Comparison of ENCODE assay signal across 21 cellular contexts in genomic region chr21:30234050-30234449, GRCh38. TPM values are rescaled to one million over a fixed set of nuclear protein-coding genes. Genes with fewer than 3 reads are reported as not detected.
A peak's percentile ranks its signal among the peaks of the same experiment; 100 is the strongest.
DNase-seq lines count a peak whose midpoint lies in the region; ATAC-seq and TF ChIP-seq lines count a peak whose summit lies in the region.
"Had no signal": no experiment of that assay in that cellular context is flagged by ENCODE, and none has a peak within 500 bp of the region (broad histone marks: within the 10 kb centered on the region; RNA-seq: fewer than 3 reads in every experiment).

No MANE protein-coding gene starts in this region.

- H3K27ac Mint-ChIP-seq in mesothelial cell of epicardium: peak overlapping the region; percentile 18
- H3K27ac Mint-ChIP-seq: CD4-positive, CD25-positive, alpha-beta regulatory T cell had no signal

- H3K36me3 ChIP-seq in transverse colon (no peaks in the 10 kb centered on the region), right atrium auricular region (no peaks in the 10 kb centered on the region)

- peak overlapping the region; percentile 95 for H3K27ac ChIP-seq in VCaP
- H3K27ac ChIP-seq in foreskin keratinocyte: peak overlapping the region; percentile 51
- H3K27ac ChIP-seq in transverse colon: peak overlapping the region; percentile 62 to 81 (median 72)
- no peak overlapping the region for H3K27ac ChIP-seq in right atrium auricular region

- TF ChIP-seq EP300 in transverse colon (IDR thresholded peaks at IDR 0.05; ENCODE audit: low read depth): no peak

- intact Hi-C loops in transverse colon (cut with DNase I; ENCODE audit: low total_unique reads): no loop called here

- TF ChIP-seq CTCF in VCaP (conservative IDR thresholded peaks at IDR 0.05): no peak
- no peak for TF ChIP-seq CTCF in foreskin keratinocyte (conservative IDR thresholded peaks at IDR 0.05)
- TF ChIP-seq CTCF in mesothelial cell of epicardium (IDR thresholded peaks at IDR 0.05; ENCODE audit: unreplicated experiment): no peak
- no peak for TF ChIP-seq CTCF in transverse colon (IDR thresholded peaks at IDR 0.05)
- no peak for TF ChIP-seq CTCF in right atrium auricular region (IDR thresholded peaks at IDR 0.05)

- DNase-seq in foreskin keratinocyte (no peak), mesothelial cell of epicardium (ENCODE audit: low spot score in 2 of 2, unreplicated experiment in 2 of 2) (no peak), transverse colon (peak; percentile 20), right atrium auricular region (ENCODE audit: low spot score) (no peak)
- no peak for DNase-seq in activated T-cell treated with anti-CD3 and anti-CD28 coated beads, Interleukin-2, amount 50 U/mL, for 4 hours
- DNase-seq: CD4-positive, CD25-positive, alpha-beta regulatory T cell; DMS79; H7; KG1; MV-4-11; NCI-H1105 treated with DMSO at 0.1 percent for 48 hours; NCI-H1694; NCI-H2081; NCI-H2171 treated with DMSO at 0.1 percent for 48 hours; NCI-H524 treated with DMSO at 0.1 percent for 48 hours; NCI-H82; SHP77 had no signal

- H3K27me3 ChIP-seq in foreskin keratinocyte (no peaks in the 10 kb centered on the region), transverse colon (no peaks in the 10 kb centered on the region), right atrium auricular region (no peaks in the 10 kb centered on the region)

- peaks cover 17% of the 10 kb centered on the region for H3K4me1 Mint-ChIP-seq in mesothelial cell of epicardium
- no peaks in the 10 kb centered on the region for H3K4me1 Mint-ChIP-seq in activated T-cell treated with anti-CD3 and anti-CD28 coated beads, Interleukin-2, amount 50 U/mL, for 4 hours (ENCODE audit: low read depth)
- H3K4me1 Mint-ChIP-seq: CD4-positive, CD25-positive, alpha-beta regulatory T cell had no signal

- no peak for ATAC-seq in foreskin keratinocyte
- no peak for ATAC-seq in HG03280 (IDR thresholded peaks at IDR 0.05; ENCODE audit: unreplicated experiment)
- no peak for ATAC-seq in activated T-cell treated with anti-CD3 and anti-CD28 coated beads, Interleukin-2, amount 50 U/mL, for 4 hours
- no peak for ATAC-seq in HG02970 (IDR thresholded peaks at IDR 0.05; ENCODE audit: low FRiP score, unreplicated experiment)

- no peak overlapping the region for H3K4me3 ChIP-seq in transverse colon
- H3K4me3 ChIP-seq in right atrium auricular region: no peak overlapping the region

- H3K4me1 ChIP-seq in foreskin keratinocyte (peaks cover 9% of the 10 kb centered on the region), transverse colon (peaks cover 0 to 22% (median 14%) of the 10 kb centered on the region in 4 donors), right atrium auricular region (peaks cover 0 to 7% of the 10 kb centered on the region in 2 donors)

- peaks cover 6% of the 10 kb centered on the region for H3K36me3 Mint-ChIP-seq in mesothelial cell of epicardium
- no peaks in the 10 kb centered on the region for H3K36me3 Mint-ChIP-seq in activated T-cell treated with anti-CD3 and anti-CD28 coated beads, Interleukin-2, amount 50 U/mL, for 4 hours (ENCODE audit: insufficient read depth)
- H3K36me3 Mint-ChIP-seq: CD4-positive, CD25-positive, alpha-beta regulatory T cell had no signal

- no peaks in the 10 kb centered on the region for H3K27me3 Mint-ChIP-seq in mesothelial cell of epicardium (ENCODE audit: low read depth)
- H3K27me3 Mint-ChIP-seq in activated T-cell treated with anti-CD3 and anti-CD28 coated beads, Interleukin-2, amount 50 U/mL, for 4 hours (ENCODE audit: low read depth): no peaks in the 10 kb centered on the region
- H3K27me3 Mint-ChIP-seq: CD4-positive, CD25-positive, alpha-beta regulatory T cell had no signal

- H3K9me3 Mint-ChIP-seq in mesothelial cell of epicardium: peaks cover 13% of the 10 kb centered on the region
- H3K9me3 Mint-ChIP-seq in activated T-cell treated with anti-CD3 and anti-CD28 coated beads, Interleukin-2, amount 50 U/mL, for 4 hours: no peaks in the 10 kb centered on the region

- no peak overlapping the region for H3K4me3 Mint-ChIP-seq in mesothelial cell of epicardium
- no peak overlapping the region for H3K4me3 Mint-ChIP-seq in activated T-cell treated with anti-CD3 and anti-CD28 coated beads, Interleukin-2, amount 50 U/mL, for 4 hours
- H3K4me3 Mint-ChIP-seq: CD4-positive, CD25-positive, alpha-beta regulatory T cell had no signal

- no peak for TF ChIP-seq POLR2A in transverse colon (IDR thresholded peaks at IDR 0.05)

- H3K9me3 ChIP-seq in transverse colon (no peaks in the 10 kb centered on the region), right atrium auricular region (no peaks in the 10 kb centered on the region)

- in situ Hi-C loops in transverse colon (cut with MboI; ENCODE audit: low pct_ligation_motif_present in 1 of 4, low pct_unique_long_range_greater_than_20kb in 1 of 4, low sequenced_read_pairs in 3 of 4): loop anchor here in 1 of 4 donors (25.0 kb wide), 1 partner anchor 103 kb away; the partner anchor contains the start of genes KRTAP23-1 and KRTAP27-1

- whole genome bisulfite sequencing in transverse colon (ENCODE audit: low coverage in 1 of 2), 2 donors: 21 to 44% methylated on average over 3 of the region's 3 CpGs

RNA-seq across cellular contexts. Expression of gene CLDN8, which starts 18.2 kb away (rescaled TPM):
- total RNA-seq in foreskin keratinocyte (not detected in 2 replicates), mesothelial cell of epicardium (1.2 to 1.4 TPM (median 1.2 TPM) in 3 replicates), transverse colon (100 to 1,000 TPM in 1 of 4 donors, 10 to 100 TPM in 3; 13.5 to 107 (median 33.2) TPM), right atrium auricular region (not detected)
- not detected in 2 replicates for polyA plus RNA-seq in foreskin keratinocyte
- not detected for total RNA-seq in activated T-cell treated with anti-CD3 and anti-CD28 coated beads, Interleukin-2, amount 50 U/mL, for 4 hours
- total RNA-seq: CD4-positive, CD25-positive, alpha-beta regulatory T cell; H7 had no signal
- polyA plus RNA-seq: BJ; CD4-positive, CD25-positive, alpha-beta regulatory T cell had no signal

RNA-seq across cellular contexts. Expression of gene KRTAP24-1, which starts 48.7 kb away (rescaled TPM):
- total RNA-seq in foreskin keratinocyte (not detected in 2 replicates), mesothelial cell of epicardium (not detected in 3 replicates), transverse colon (not detected), right atrium auricular region (not detected)
- not detected in 2 replicates for polyA plus RNA-seq in foreskin keratinocyte
- total RNA-seq in activated T-cell treated with anti-CD3 and anti-CD28 coated beads, Interleukin-2, amount 50 U/mL, for 4 hours: not detected
- total RNA-seq: CD4-positive, CD25-positive, alpha-beta regulatory T cell; H7 had no signal
- polyA plus RNA-seq: BJ; CD4-positive, CD25-positive, alpha-beta regulatory T cell had no signal

RNA-seq across cellular contexts. Expression of gene KRTAP25-1, which starts 55.3 kb away (rescaled TPM):
- not detected in 2 replicates for total RNA-seq in foreskin keratinocyte
- polyA plus RNA-seq in foreskin keratinocyte: not detected in 2 replicates
- not detected in 3 replicates for total RNA-seq in mesothelial cell of epicardium
- total RNA-seq in transverse colon: not detected
- total RNA-seq in right atrium auricular region: not detected
- total RNA-seq in activated T-cell treated with anti-CD3 and anti-CD28 coated beads, Interleukin-2, amount 50 U/mL, for 4 hours: not detected
- total RNA-seq: CD4-positive, CD25-positive, alpha-beta regulatory T cell; H7 had no signal
- polyA plus RNA-seq: BJ; CD4-positive, CD25-positive, alpha-beta regulatory T cell had no signal

Comparison
In these comparisons a context has a peak if more than half of its experiments do, and no peak if none do; other contexts are left out.
1. H3K27ac ChIP-seq: peak in VCaP (single experiment), foreskin keratinocyte (single experiment) and transverse colon (4 of 4); none in right atrium auricular region (0 of 2).